Comparison of ENCODE assay signal across 25 cellular contexts in genomic region chr15:45395956-45396355, GRCh38.
"Had no signal": no experiment of that assay in that cellular context is flagged by ENCODE, and none has a peak within 500 bp of the region (broad histone marks: within the 10 kb centered on the region; RNA-seq: fewer than 3 reads in every experiment).

No MANE protein-coding gene starts in this region.

- H3K79me2 ChIP-seq: parathyroid adenoma had no signal

- ATAC-seq: effector memory CD8-positive, alpha-beta T cell; gastroesophageal sphincter; left cardiac atrium; left ventricle myocardium superior; stimulated activated effector memory CD8-positive, alpha-beta T cell treated with anti-CD3 and anti-CD28 coated beads, Interleukin-12 subunit alpha, Interleukin-12 subunit beta, amount 100 ng/mL, for 72 hours had no signal

- H3K36me3 Mint-ChIP-seq: stimulated activated effector memory CD8-positive, alpha-beta T cell treated with anti-CD3 and anti-CD28 coated beads, Interleukin-12 subunit alpha, Interleukin-12 subunit beta, amount 100 ng/mL, for 72 hours had no signal

- H3K9me3 Mint-ChIP-seq: effector memory CD8-positive, alpha-beta T cell; naive B cell; nephron; stimulated activated effector memory CD8-positive, alpha-beta T cell treated with anti-CD3 and anti-CD28 coated beads, Interleukin-12 subunit alpha, Interleukin-12 subunit beta, amount 100 ng/mL, for 72 hours; stimulated activated naive CD8-positive, alpha-beta T cell treated with anti-CD3 and anti-CD28 coated beads, Interleukin-15, Interleukin-2, amounts not matched to agents 100 ng/mL and 50 ng/mL, for 24 hours had no signal

- H2AFZ ChIP-seq: parathyroid adenoma had no signal

- DNase-seq: caudate nucleus; effector memory CD8-positive, alpha-beta T cell; esophagus squamous epithelium; foreskin fibroblast; glutamatergic neuron; kidney; left cardiac atrium; left ventricle myocardium superior; mesenchymal stem cell; midbrain; naive B cell; sigmoid colon; stimulated activated CD4-positive, alpha-beta T cell treated with anti-CD3 and anti-CD28 coated beads, Interleukin-2, amount 100 ng/mL, for 48 hours; stimulated activated CD8-positive, alpha-beta memory T cell treated with anti-CD3 and anti-CD28 coated beads, Interleukin-4, amount 100 ng/mL, for 48 hours; transverse colon had no signal

- H3K4me1 Mint-ChIP-seq: nephron; stimulated activated effector memory CD8-positive, alpha-beta T cell treated with anti-CD3 and anti-CD28 coated beads, Interleukin-12 subunit alpha, Interleukin-12 subunit beta, amount 100 ng/mL, for 72 hours had no signal

- H3K4me1 ChIP-seq: parathyroid adenoma, sigmoid colon had no signal

- H3K4me3 ChIP-seq: coronary artery, esophagus squamous epithelium, gastroesophageal sphincter, lung, sigmoid colon, skin epidermis, thoracic aorta, transverse colon had no signal

- H3K27me3 ChIP-seq: sigmoid colon, transverse colon had no signal

- H3K27ac ChIP-seq: coronary artery, epithelial cell of prostate, esophagus squamous epithelium, gastroesophageal sphincter, parathyroid adenoma, sigmoid colon, skin epidermis, thoracic aorta, transverse colon had no signal

- H3K4me3 Mint-ChIP-seq: effector memory CD8-positive, alpha-beta T cell; naive B cell; nephron; stimulated activated effector memory CD8-positive, alpha-beta T cell treated with anti-CD3 and anti-CD28 coated beads, Interleukin-12 subunit alpha, Interleukin-12 subunit beta, amount 100 ng/mL, for 72 hours; stimulated activated naive CD8-positive, alpha-beta T cell treated with anti-CD3 and anti-CD28 coated beads, Interleukin-15, Interleukin-2, amounts not matched to agents 100 ng/mL and 50 ng/mL, for 24 hours had no signal

- H3K36me3 ChIP-seq: esophagus squamous epithelium, gastroesophageal sphincter, sigmoid colon, thoracic aorta, transverse colon had no signal

- H3K9ac ChIP-seq: parathyroid adenoma had no signal

- H3K27ac Mint-ChIP-seq: effector memory CD8-positive, alpha-beta T cell; nephron; stimulated activated effector memory CD8-positive, alpha-beta T cell treated with anti-CD3 and anti-CD28 coated beads, Interleukin-12 subunit alpha, Interleukin-12 subunit beta, amount 100 ng/mL, for 72 hours; stimulated activated naive CD8-positive, alpha-beta T cell treated with anti-CD3 and anti-CD28 coated beads, Interleukin-15, Interleukin-2, amounts not matched to agents 100 ng/mL and 50 ng/mL, for 24 hours had no signal

- H3K9me3 ChIP-seq: esophagus squamous epithelium, gastroesophageal sphincter, sigmoid colon, thoracic aorta, transverse colon had no signal
